In the genomic region with DNA sequence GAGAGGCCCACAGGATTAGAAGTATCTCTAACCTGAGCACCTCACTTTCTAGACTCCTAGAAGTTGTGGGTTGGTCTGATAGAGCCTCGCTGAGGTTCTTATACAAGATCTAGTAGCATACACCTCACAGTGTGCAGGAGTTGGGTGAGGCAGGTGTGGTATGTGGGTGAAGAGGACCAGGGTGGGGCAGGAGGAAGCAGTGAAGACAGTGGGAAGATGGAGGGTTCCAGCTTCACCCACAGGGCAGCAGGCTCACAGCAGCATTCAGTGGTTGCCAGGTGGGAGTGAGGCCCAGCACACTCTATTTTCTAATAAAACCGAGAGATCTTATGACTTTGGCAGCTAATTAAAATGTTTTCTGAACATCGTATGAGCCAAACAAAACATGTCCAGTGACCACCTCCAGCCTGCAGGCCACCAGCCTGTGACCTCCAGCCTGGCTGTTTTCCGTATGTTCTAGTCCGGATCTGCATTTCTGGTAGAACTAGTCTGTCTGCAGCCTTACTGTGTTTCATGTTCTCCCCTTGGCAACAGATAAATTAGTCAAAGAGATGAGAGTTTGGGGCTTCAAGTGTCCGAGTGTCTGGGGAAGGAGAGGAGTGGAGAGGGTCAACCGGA, we compare ENCODE assay signal across 15 cellular contexts.
DNase-seq lines count a peak whose midpoint lies in the region; ATAC-seq and TF ChIP-seq lines count a peak whose summit lies in the region.
"Had no signal": no experiment of that assay in that cellular context is flagged by ENCODE, and none has a peak within 500 bp of the region (broad histone marks: within the 10 kb centered on the region; RNA-seq: fewer than 3 reads in every experiment).

No MANE protein-coding gene starts in this region.

- peaks cover 14% of the 10 kb centered on the region for H3K27me3 Mint-ChIP-seq in Calu3 (ENCODE audit: unreplicated experiment)

- 32 to 34% methylated on average over 7 of the region's 7 CpGs for whole genome bisulfite sequencing in thyroid gland, 2 donors

- no peaks in the 10 kb centered on the region for H3K4me1 Mint-ChIP-seq in Calu3 (ENCODE audit: low read depth, unreplicated experiment)
- H3K4me1 Mint-ChIP-seq: B cell; CD4-positive, alpha-beta memory T cell had no signal

- CTCF ChIA-PET in HEK293 (lab: Yijun Ruan, JAX) = interaction anchor here (0.7 kb wide), 1 partner anchor 272 kb away, joined by 3 read pairs; no protein-coding TSS in a partner anchor
- CTCF ChIA-PET in Calu3 (lab: Charles Lee) = no interaction called here

- no peaks in the 10 kb centered on the region for H3K4me1 ChIP-seq in HEK293 (ENCODE audit: control insufficient read depth, insufficient read depth, low read length)
- peaks cover 0 to 12% of the 10 kb centered on the region in 2 donors for H3K4me1 ChIP-seq in ascending aorta
- H3K4me1 ChIP-seq in lower lobe of right lung = peaks cover 15% of the 10 kb centered on the region
- H3K4me1 ChIP-seq in thyroid gland = peaks cover 88 to 90% of the 10 kb centered on the region in 2 donors
- H3K4me1 ChIP-seq: HAP-1 had no signal

- POLR2A ChIA-PET in HEK293 (lab: Yijun Ruan, JAX) = no interaction called here

- no peaks in the 10 kb centered on the region for H3K36me3 ChIP-seq in HEK293 (ENCODE audit: control insufficient read depth in 2 of 2, insufficient read depth in 1 of 2, low read length in 2 of 2)
- peaks cover 0 to 4% of the 10 kb centered on the region in 2 donors for H3K36me3 ChIP-seq in ascending aorta
- H3K36me3 ChIP-seq in lower lobe of right lung = no peaks in the 10 kb centered on the region
- H3K36me3 ChIP-seq in thyroid gland = peaks cover 0 to 6% of the 10 kb centered on the region in 2 donors
- H3K36me3 ChIP-seq: HAP-1 had no signal

- H3K27ac ChIP-seq in HEK293 (ENCODE audit: extremely low read depth, low read depth, low read length) = no peak overlapping the region
- H3K27ac ChIP-seq in ascending aorta = peak overlapping the region; percentile 45 to 54
- no peak overlapping the region for H3K27ac ChIP-seq in lower lobe of right lung
- peak overlapping the region; percentile 78 to 85 (median 80) for H3K27ac ChIP-seq in thyroid gland
- H3K27ac ChIP-seq: HL-60 had no signal

- TF ChIP-seq CTCF in HEK293 (tag by site-specific recombination; IDR thresholded peaks at IDR 0.05) = no peak
- no peak for TF ChIP-seq CTCF in ascending aorta (IDR thresholded peaks at IDR 0.05)
- TF ChIP-seq CTCF in lower lobe of right lung (IDR thresholded peaks at IDR 0.05) = no peak
- TF ChIP-seq CTCF in thyroid gland (IDR thresholded peaks at IDR 0.05) = no peak
- no peak for TF ChIP-seq CTCF in Calu3 (IDR thresholded peaks at IDR 0.05; ENCODE audit: unreplicated experiment)

- H3K27ac Mint-ChIP-seq in Calu3 (ENCODE audit: unreplicated experiment) = no peak overlapping the region
- H3K27ac Mint-ChIP-seq: B cell; CD4-positive, alpha-beta memory T cell; HFFc6 had no signal

- DNase-seq in ascending aorta (ENCODE audit: low spot score in 2 of 2) (no peak), lower lobe of right lung (no peak), thyroid gland (peak; percentile 65 to 66), NCI-H526 treated with DMSO at 0.1 percent for 48 hours (lab: John Stamatoyannopoulos, UW) (no peak), erythroblast (lab: John Stamatoyannopoulos, UW) (no peak), Calu3 (no peak)
- DNase-seq: C1 segment of cervical spinal cord; CD4-positive, alpha-beta memory T cell; DND-41; GDM1; HFFc6 had no signal

- H3K36me3 Mint-ChIP-seq in Calu3 (ENCODE audit: insufficient read depth, unreplicated experiment) = no peaks in the 10 kb centered on the region
- H3K36me3 Mint-ChIP-seq: CD4-positive, alpha-beta memory T cell had no signal

- ATAC-seq in lower lobe of right lung = peak; percentile 30 to 47

- TF ChIP-seq POLR2A in thyroid gland (IDR thresholded peaks at IDR 0.05) (no peak), erythroblast (IDR thresholded peaks at IDR 0.05; ENCODE audit: low read length) (no peak)

- H3K4me3 Mint-ChIP-seq in Calu3 (ENCODE audit: low read depth, unreplicated experiment) = no peak overlapping the region
- H3K4me3 Mint-ChIP-seq: B cell; CD4-positive, alpha-beta memory T cell; HFFc6 had no signal

- no peaks in the 10 kb centered on the region for H3K9me3 ChIP-seq in HEK293 (ENCODE audit: control insufficient read depth, insufficient read depth, low read depth, low read length)
- no peaks in the 10 kb centered on the region for H3K9me3 ChIP-seq in ascending aorta
- no peaks in the 10 kb centered on the region for H3K9me3 ChIP-seq in lower lobe of right lung
- no peaks in the 10 kb centered on the region for H3K9me3 ChIP-seq in thyroid gland
- H3K9me3 ChIP-seq: HAP-1 had no signal

- no peaks in the 10 kb centered on the region for H3K27me3 ChIP-seq in ascending aorta
- no peaks in the 10 kb centered on the region for H3K27me3 ChIP-seq in lower lobe of right lung (ENCODE audit: low read depth)
- H3K27me3 ChIP-seq in thyroid gland = no peaks in the 10 kb centered on the region

- H3K9me3 Mint-ChIP-seq in Calu3 (ENCODE audit: low read depth, unreplicated experiment) = no peaks in the 10 kb centered on the region
- H3K9me3 Mint-ChIP-seq: CD4-positive, alpha-beta memory T cell; HFFc6 had no signal

- intact Hi-C loops in ascending aorta (cut with DNase I) (no loop called here), lower lobe of right lung (cut with DNase I) (no loop called here), thyroid gland (cut with DNase I) (no loop called here), Calu3 (cut with micrococcal nuclease; ENCODE audit: unreplicated experiment) (no loop called here)

- BruUV-seq in Calu3 (replicated peaks; lab: Mats Ljungman, UMichigan) = no TSS peak

- H3K4me3 ChIP-seq in HEK293 (ENCODE audit: low read depth, low read length) (no peak overlapping the region), ascending aorta (no peak overlapping the region), lower lobe of right lung (no peak overlapping the region), thyroid gland (replicated peaks in 1 of 3) (no peak overlapping the region)
- H3K4me3 ChIP-seq: HAP-1 had no signal

TF ChIP-seq in HEK293, 187 proteins besides CTCF, POLR2A, EP300 and RAD21:
- TF ChIP-seq ZFP41 (tag by site-specific recombination; IDR thresholded peaks at IDR 0.05; ENCODE audit: borderline replicate concordance) (no peak), EGR2 (tag by site-specific recombination; IDR thresholded peaks at IDR 0.05; ENCODE audit: low read depth) (peak; percentile 55), ZFHX2 (tag by site-specific recombination; conservative IDR thresholded peaks at IDR 0.05) (peak; percentile 46)

Comparison
In these comparisons a context has a peak if more than half of its experiments do, and no peak if none do; other contexts are left out.
1. H3K27ac ChIP-seq: peak in ascending aorta (2 of 2) and thyroid gland (3 of 3); none in HEK293 (single experiment) and lower lobe of right lung (single experiment).
2. DNase-seq: peak in thyroid gland (2 of 2); none in ascending aorta (0 of 2), lower lobe of right lung (single experiment), NCI-H526 treated with DMSO at 0.1 percent for 48 hours (single experiment), erythroblast (0 of 2) and Calu3 (single experiment).